Comparison of ENCODE assay signal across 7 cellular contexts in the genomic region with DNA sequence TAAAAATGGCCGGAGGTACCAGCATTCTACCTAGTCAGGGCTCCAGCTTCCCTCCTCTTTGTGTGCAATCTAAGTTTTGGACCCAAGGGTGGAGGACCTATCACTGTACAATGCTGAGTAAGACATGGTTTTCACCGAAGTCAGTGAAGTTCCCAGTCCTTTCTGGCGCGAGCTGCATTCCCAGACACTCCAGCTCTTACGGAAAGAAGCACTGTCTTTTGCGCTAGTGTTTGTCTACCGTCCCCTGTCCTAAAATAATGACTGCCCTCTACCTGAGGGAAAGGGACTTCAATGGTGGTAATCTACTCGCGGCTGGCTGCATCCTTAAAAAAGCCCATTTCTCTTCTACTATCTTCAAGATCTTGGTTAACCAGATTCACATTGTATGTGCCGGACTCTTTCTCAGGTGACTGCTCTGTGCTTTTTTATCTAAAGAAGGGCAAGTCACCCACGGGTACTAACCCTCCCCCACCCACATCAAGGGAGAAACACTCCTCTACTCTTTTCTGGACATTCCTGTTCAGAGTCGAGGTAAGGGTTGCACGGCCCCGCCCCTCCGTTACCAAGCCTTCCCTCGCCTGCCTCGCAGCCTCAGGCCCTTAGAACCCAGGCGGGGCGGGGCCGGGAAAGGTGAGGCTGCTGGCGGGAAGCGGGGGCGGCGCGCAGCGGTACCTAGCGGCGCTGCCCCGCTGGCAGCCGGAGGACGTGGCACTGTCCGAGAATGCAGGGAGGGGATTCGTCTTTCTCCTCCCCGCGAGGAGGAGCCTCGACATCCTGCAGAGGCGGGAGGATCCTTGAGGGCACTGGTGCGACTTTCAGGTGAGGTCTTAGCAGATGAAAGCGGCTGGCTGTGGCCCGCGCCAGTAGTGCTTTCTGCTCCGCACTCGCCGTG.
DNase-seq lines count a peak whose midpoint lies in the region; ATAC-seq and TF ChIP-seq lines count a peak whose summit lies in the region.
"Not testable (repeated sequence)": the region's sequence is repeated elsewhere in the genome, so short reads cannot be mapped to it uniquely, and the experiment has no call there.

No MANE protein-coding gene starts in this region.

- peak overlapping the region; percentile 82 for H3K27ac ChIP-seq in WERI-Rb-1
- H3K27ac ChIP-seq in iPS-20b (ENCODE audit: low read length): not testable (repeated sequence)

- TF ChIP-seq CTCF in WERI-Rb-1 (IDR thresholded peaks at IDR 0.05; ENCODE audit: low read depth, low read length): not testable (repeated sequence)

- peak overlapping the region; percentile 66 for H3K4me3 ChIP-seq in WERI-Rb-1 (ENCODE audit: low read depth, low read length)
- peak overlapping the region; percentile 64; the same call in 1 of the 2 replicates for H3K4me3 ChIP-seq in iPS-20b (ENCODE audit: low read length)
- H3K4me3 ChIP-seq in skeletal muscle cell (ENCODE audit: low read depth, low read length): peak overlapping the region; percentile 42

- not testable (repeated sequence) for H3K9me3 ChIP-seq in WERI-Rb-1 (ENCODE audit: severe bottlenecking); iPS-20b (ENCODE audit: insufficient read depth, low read depth, low read length)

- H3K27me3 ChIP-seq in WERI-Rb-1 (ENCODE audit: insufficient read depth, low read depth, severe bottlenecking); iPS-20b (ENCODE audit: insufficient read depth, low read length): not testable (repeated sequence)

- DNase-seq in NCI-H2171 treated with DMSO at 0.1 percent for 48 hours (lab: John Stamatoyannopoulos, UW): peak; percentile 70
- DNase-seq in WERI-Rb-1: peak; percentile 94
- peak; percentile 27 for DNase-seq in brain pericyte (ENCODE audit: low read depth, low spot score)
- peak; percentile 63 for DNase-seq in skeletal muscle cell (ENCODE audit: low read depth)

- peak overlapping the region; percentile 48; the same call in 1 of the 2 replicates for H3K9ac ChIP-seq in iPS-20b (ENCODE audit: low read depth, low read length)

- not testable (repeated sequence) for H3K36me3 ChIP-seq in WERI-Rb-1; iPS-20b (ENCODE audit: insufficient read depth, low read depth, low read length)

- ATAC-seq in GM18870 (IDR thresholded peaks at IDR 0.05; ENCODE audit: unreplicated experiment) (peak; percentile 56), HG03103 (IDR thresholded peaks at IDR 0.05; ENCODE audit: low read depth, unreplicated experiment) (peak; percentile 55)

- not testable (repeated sequence) for H3K4me1 ChIP-seq in iPS-20b (ENCODE audit: insufficient read depth, low read length)

Comparison
In these comparisons a context has a peak if more than half of its experiments do, and no peak if none do; other contexts are left out.
1. DNase-seq: peak in every context shown above with its lines; median percentile 94 in WERI-Rb-1; 70 in NCI-H2171 treated with DMSO at 0.1 percent for 48 hours; 63 in skeletal muscle cell; 27 in brain pericyte.